Comparison of ENCODE assay signal across 9 cellular contexts in genomic region chr14:59215353-59215752, GRCh38. TPM values are rescaled to one million over a fixed set of nuclear protein-coding genes. Genes with fewer than 3 reads are reported as not detected.
A peak's percentile ranks its signal among the peaks of the same experiment; 100 is the strongest.
DNase-seq lines count a peak whose midpoint lies in the region; ATAC-seq lines count a peak whose summit lies in the region.
"Had no signal": no experiment of that assay in that cellular context is flagged by ENCODE, and none has a peak within 500 bp of the region (broad histone marks: within the 10 kb centered on the region; RNA-seq: fewer than 3 reads in every experiment).

No MANE protein-coding gene starts in this region.

- no peaks in the 10 kb centered on the region for H3K27me3 Mint-ChIP-seq in dendritic cell treated with granulocyte-macrophage colony-stimulating factor and Interleukin-4, amounts not matched to agents 40 ng/mL and 50 ng/mL, for 4 days

- no peaks in the 10 kb centered on the region for H3K9me3 ChIP-seq in mesenchymal stem cell (ENCODE audit: control insufficient read depth, low read length)
- H3K9me3 ChIP-seq in aorta (ENCODE audit: control insufficient read depth, low read length): no peaks in the 10 kb centered on the region

- H2AK5ac ChIP-seq in mesenchymal stem cell (ENCODE audit: low read length, severe bottlenecking): no peak overlapping the region

- peak overlapping the region; percentile 32 for H3K27ac Mint-ChIP-seq in dendritic cell treated with granulocyte-macrophage colony-stimulating factor and Interleukin-4, amounts not matched to agents 40 ng/mL and 50 ng/mL, for 4 days

- no peak overlapping the region for H3K4me3 Mint-ChIP-seq in dendritic cell treated with granulocyte-macrophage colony-stimulating factor and Interleukin-4, amounts not matched to agents 40 ng/mL and 50 ng/mL, for 4 days

- 97% methylated on average over 8 of the region's 8 CpGs for WGBS in mesenchymal stem cell
- WGBS in aorta, 2 donors: 2 to 3% methylated on average over 8 of the region's 8 CpGs

- H3K18ac ChIP-seq in mesenchymal stem cell (ENCODE audit: low read depth in 1 of 2, low read length in 2 of 2): peak overlapping the region in 1 of 2 experiments; percentile 4

- H3K27ac ChIP-seq in mesenchymal stem cell (ENCODE audit: low read length, poor library complexity, severe bottlenecking) (no peak overlapping the region), aorta (ENCODE audit: low read depth in 1 of 2, low read length in 2 of 2) (peak overlapping the region in 1 of 2 donors; percentile 90)

- no peak overlapping the region for H2BK5ac ChIP-seq in mesenchymal stem cell (ENCODE audit: low read depth, low read length, poor library complexity, severe bottlenecking)

- H2BK15ac ChIP-seq in mesenchymal stem cell (ENCODE audit: low read depth, poor library complexity, severe bottlenecking): no peak overlapping the region

- no peaks in the 10 kb centered on the region for H3K36me3 Mint-ChIP-seq in dendritic cell treated with granulocyte-macrophage colony-stimulating factor and Interleukin-4, amounts not matched to agents 40 ng/mL and 50 ng/mL, for 4 days (ENCODE audit: low read depth)

- no peak overlapping the region for H2AFZ ChIP-seq in mesenchymal stem cell (ENCODE audit: low read depth, low read length)

- H3K4me2 ChIP-seq in mesenchymal stem cell (ENCODE audit: low read length, poor library complexity, severe bottlenecking): no peak overlapping the region

- no peaks in the 10 kb centered on the region for H3K36me3 ChIP-seq in mesenchymal stem cell (ENCODE audit: control insufficient read depth in 1 of 2, insufficient read depth in 2 of 2, low read depth in 1 of 2, low read length in 2 of 2)
- H3K36me3 ChIP-seq in aorta (ENCODE audit: control insufficient read depth in 1 of 2, insufficient read depth in 2 of 2, low read length in 1 of 2): no peaks in the 10 kb centered on the region

- ATAC-seq in aorta (ENCODE audit: low FRiP score) (peak; percentile 88), HG02759 (IDR thresholded peaks at IDR 0.05; ENCODE audit: unreplicated experiment) (no peak)

- peak; percentile 29 for DNase-seq in NCI-H2107 (lab: John Stamatoyannopoulos, UW)
- DNase-seq in NCI-H2107 treated with DMSO at 0.1 percent for 48 hours (lab: John Stamatoyannopoulos, UW; ENCODE audit: unreplicated experiment): no peak
- DNase-seq in mesenchymal stem cell: no peak
- peak; percentile 84 to 87 for DNase-seq in aorta
- no peak for DNase-seq in NCI-H1105 (lab: John Stamatoyannopoulos, UW)
- DNase-seq in HK-2 (ENCODE audit: unreplicated experiment): no peak
- DNase-seq: activated CD4-positive, alpha-beta T cell treated with anti-CD3 and anti-CD28 coated beads for 48 hours had no signal

- H4K8ac ChIP-seq in mesenchymal stem cell (ENCODE audit: low read length): no peak overlapping the region

- H3K4me1 Mint-ChIP-seq in dendritic cell treated with granulocyte-macrophage colony-stimulating factor and Interleukin-4, amounts not matched to agents 40 ng/mL and 50 ng/mL, for 4 days (ENCODE audit: low read depth): peaks cover 32% of the 10 kb centered on the region

- H3K4me3 ChIP-seq in mesenchymal stem cell (ENCODE audit: insufficient read depth in 1 of 2, low read depth in 1 of 2, low read length in 2 of 2) (no peak overlapping the region), aorta (ENCODE audit: low read length in 2 of 2) (no peak overlapping the region)

- H2BK120ac ChIP-seq in mesenchymal stem cell (ENCODE audit: low read depth, low read length): no peak overlapping the region

- no peaks in the 10 kb centered on the region for H3K4me1 ChIP-seq in mesenchymal stem cell (ENCODE audit: control insufficient read depth, insufficient read depth, low read depth, low read length)
- peaks cover 16 to 26% of the 10 kb centered on the region in 2 donors for H3K4me1 ChIP-seq in aorta (ENCODE audit: control insufficient read depth in 1 of 2, insufficient read depth in 2 of 2, low read length in 2 of 2)

- peak overlapping the region; percentile 57 for H3K9ac ChIP-seq in mesenchymal stem cell (ENCODE audit: low read length)

- no peaks in the 10 kb centered on the region for H3K27me3 ChIP-seq in mesenchymal stem cell (ENCODE audit: control insufficient read depth in 1 of 2, insufficient read depth in 1 of 2, low read length in 2 of 2)
- H3K27me3 ChIP-seq in aorta (ENCODE audit: control insufficient read depth in 1 of 2, insufficient read depth in 2 of 2, low read length in 1 of 2): no peaks in the 10 kb centered on the region

- peaks cover 32% of the 10 kb centered on the region for H3K79me1 ChIP-seq in mesenchymal stem cell (replicated peaks; ENCODE audit: low read length, poor library complexity, severe bottlenecking)

- peak overlapping the region in 1 of 2 experiments; percentile 6 for H3K4ac ChIP-seq in mesenchymal stem cell (ENCODE audit: low read depth in 1 of 2, low read length in 2 of 2)

- intact Hi-C loops in dendritic cell treated with granulocyte-macrophage colony-stimulating factor and Interleukin-4, amounts not matched to agents 40 ng/mL and 50 ng/mL, for 4 days (cut with micrococcal nuclease): no loop called here
- intact Hi-C loops in aorta (cut with DNase I): loop anchor here in 1 of 2 donors (5.0 kb wide), 1 partner anchor 37 kb away; no protein-coding TSS in a partner anchor

- H3K23ac ChIP-seq in mesenchymal stem cell (ENCODE audit: low read length in 2 of 2): no peak overlapping the region

- H3K9me3 Mint-ChIP-seq in dendritic cell treated with granulocyte-macrophage colony-stimulating factor and Interleukin-4, amounts not matched to agents 40 ng/mL and 50 ng/mL, for 4 days: no peaks in the 10 kb centered on the region

- H4K91ac ChIP-seq in mesenchymal stem cell (ENCODE audit: low read length): no peak overlapping the region

- H2BK12ac ChIP-seq in mesenchymal stem cell (ENCODE audit: low read length in 2 of 2): no peak overlapping the region

- H3K14ac ChIP-seq in mesenchymal stem cell (ENCODE audit: low read length in 2 of 2): no peak overlapping the region

RNA-seq across cellular contexts. Expression of gene DAAM1, which starts 26.9 kb away (rescaled TPM):
- 10.1 TPM for polyA plus RNA-seq in mesenchymal stem cell (2013, experiment 1 of 2)
- 11.0 TPM for polyA plus RNA-seq in mesenchymal stem cell (2013, experiment 2 of 2)
- total RNA-seq in aorta: 10 to 100 TPM; 83.7 to 93.3 TPM
- 10 to 100 TPM; 10.4 to 38.0 TPM for polyA plus RNA-seq in aorta

Comparison
In these comparisons a context has a peak if more than half of its experiments do, and no peak if none do; other contexts are left out.
1. DNase-seq: peak in NCI-H2107 (single experiment) and aorta (2 of 2); none in NCI-H2107 treated with DMSO at 0.1 percent for 48 hours (single experiment), mesenchymal stem cell (single experiment), NCI-H1105 (single experiment) and HK-2 (single experiment).